In the genomic region with DNA sequence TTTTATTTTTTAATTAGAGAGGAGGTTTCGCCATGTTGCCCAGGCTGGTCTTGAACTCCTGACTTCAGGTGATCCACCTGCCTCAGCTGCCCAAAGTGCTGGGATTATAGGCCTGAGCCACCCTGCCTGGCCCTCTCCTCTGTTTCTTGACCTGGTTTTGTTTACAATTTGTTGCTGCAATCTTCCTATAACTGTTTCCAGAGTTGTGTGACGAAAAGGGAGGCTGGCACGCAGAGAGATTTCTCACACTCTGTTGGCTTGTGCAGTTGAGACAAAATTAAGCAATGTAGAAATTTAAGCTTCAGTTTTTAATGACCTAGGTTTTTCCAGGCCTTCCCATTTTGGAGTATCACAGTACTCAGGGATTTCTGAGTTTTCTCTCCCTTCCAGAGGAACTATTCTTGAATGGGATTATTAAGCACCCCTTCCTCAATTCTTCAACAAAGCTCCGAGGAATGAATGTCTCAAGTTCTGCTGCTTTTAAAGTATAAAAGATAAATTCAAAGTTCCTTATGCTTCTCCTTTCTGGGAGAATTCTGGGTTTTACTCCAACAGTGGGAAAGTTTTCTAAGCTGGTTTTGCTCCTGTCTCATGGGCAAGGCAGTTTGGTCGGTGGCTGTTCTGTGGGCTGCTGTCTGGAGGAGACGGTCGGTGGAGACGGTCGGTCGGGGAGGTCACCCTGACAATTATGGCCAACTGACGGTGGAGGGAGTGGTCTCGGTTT, we compare ENCODE assay signal across 8 cellular contexts. TPM values are rescaled to one million over a fixed set of nuclear protein-coding genes. Genes with fewer than 3 reads are reported as not detected.
DNase-seq lines count a peak whose midpoint lies in the region; ATAC-seq and TF ChIP-seq lines count a peak whose summit lies in the region.

No MANE protein-coding gene starts in this region.

- H3K27ac ChIP-seq in mesodermal cell (ENCODE audit: low read depth, low read length, severe bottlenecking): peak overlapping the region; percentile 100

- H3K36me3 ChIP-seq in mesodermal cell (ENCODE audit: control insufficient read depth, insufficient read depth, low read length): no peaks in the 10 kb centered on the region

- 13 to 38% methylated on average over 5 to 9 of the region's 12 CpGs for WGBS in mesodermal cell (ENCODE audit: insufficient coverage in 2 of 2), 2 experiments

- DNase-seq in EH (ENCODE audit: low read depth): peak; percentile 38
- DNase-seq in Jurkat, Clone E6-1 (ENCODE audit: low read depth, low spot score): no peak
- DNase-seq in cardiac fibroblast (ENCODE audit: low read depth in 2 of 2): peak; percentile 49 to 90
- DNase-seq in COLO829 (ENCODE audit: low spot score): no peak
- no peak for DNase-seq in HK-2 (ENCODE audit: unreplicated experiment)
- no peak for DNase-seq in NCI-H146 treated with DMSO at 0.1 percent for 48 hours (lab: John Stamatoyannopoulos, UW; ENCODE audit: unreplicated experiment)

- H3K4me3 ChIP-seq in Jurkat, Clone E6-1 (ENCODE audit: low read length): peak overlapping the region; percentile 64
- H3K4me3 ChIP-seq in cardiac fibroblast (replicated peaks in 1 of 2; ENCODE audit: low read depth in 2 of 2, low read length in 2 of 2) (peak overlapping the region; percentile 26 to 40), mesodermal cell (ENCODE audit: extremely low read depth, insufficient read depth, low read length, poor library complexity, severe bottlenecking) (peak overlapping the region; percentile 28)

- no peaks in the 10 kb centered on the region for H3K9me3 ChIP-seq in mesodermal cell (ENCODE audit: control insufficient read depth, low read length)

- peaks cover 21% of the 10 kb centered on the region for H3K4me1 ChIP-seq in mesodermal cell (ENCODE audit: control insufficient read depth, insufficient read depth, low read length, poor library complexity, severe bottlenecking)

- no peak for ATAC-seq in HG02840 (IDR thresholded peaks at IDR 0.05; ENCODE audit: low FRiP score, unreplicated experiment)

- TF ChIP-seq CTCF in cardiac fibroblast (IDR thresholded peaks at IDR 0.05; ENCODE audit: low read depth, low read length): no peak

RNA-seq across cellular contexts. Expression of a gene that starts 20.4 kb away (rescaled TPM):
- 1.4 TPM for polyA plus RNA-seq in Jurkat, Clone E6-1 (2012; ENCODE audit: insufficient read depth, insufficient read length)
- 20.6 TPM for polyA plus RNA-seq in mesodermal cell (2013, experiment 1 of 2)
- polyA plus RNA-seq in mesodermal cell (2013, experiment 2 of 2): 26.8 TPM

Comparison
In these comparisons a context has a peak if more than half of its experiments do, and no peak if none do; other contexts are left out.
1. DNase-seq: peak in EH (single experiment) and cardiac fibroblast (2 of 2); none in Jurkat, Clone E6-1 (single experiment), COLO829 (single experiment), HK-2 (single experiment) and NCI-H146 treated with DMSO at 0.1 percent for 48 hours (single experiment).
2. Peak in every context shown above with its lines, with median percentiles within 50 percentile points of each other: H3K4me3 ChIP-seq.